Comparison of ENCODE assay signal across 1 cellular context in the genomic region with DNA sequence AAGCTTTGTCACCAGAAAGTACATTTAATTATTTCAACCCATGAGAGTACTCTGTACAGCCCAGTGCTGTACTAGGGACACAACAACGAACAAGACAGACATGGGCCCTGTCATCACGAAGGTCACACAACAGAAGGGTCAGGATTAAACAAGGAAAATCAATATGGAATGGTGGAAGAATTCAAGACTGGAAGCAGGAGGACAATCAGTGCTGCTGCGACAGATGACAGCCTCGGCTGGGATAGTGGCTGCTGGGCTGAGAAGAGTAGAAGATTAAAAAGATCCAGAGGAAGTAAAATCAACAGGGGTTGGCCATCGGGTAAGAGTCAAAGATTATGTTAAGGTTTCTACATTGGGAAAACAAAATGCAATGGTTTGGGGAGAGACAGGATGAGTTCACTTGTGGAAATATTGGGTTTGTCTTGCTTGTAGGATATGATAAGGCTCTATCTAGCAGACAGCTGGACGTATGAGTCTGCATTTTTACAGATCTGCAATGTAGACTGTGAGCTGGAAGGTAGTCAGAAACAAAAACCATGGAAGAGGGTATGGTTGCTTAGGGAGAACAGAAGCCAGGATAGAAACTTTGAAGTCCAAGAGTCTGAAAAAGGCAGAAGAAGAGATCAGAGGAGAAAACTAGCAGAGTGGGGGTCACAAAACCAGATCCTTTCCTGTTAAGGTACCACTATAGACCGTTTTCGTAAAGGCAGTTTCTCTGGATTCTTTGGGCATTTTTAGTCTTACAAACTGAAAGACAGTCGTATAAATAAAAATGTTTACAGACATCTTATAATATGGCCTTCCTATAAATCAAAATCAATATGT.
TF ChIP-seq lines count a peak whose summit lies in the region.

No MANE protein-coding gene starts in this region.

TF ChIP-seq in K562, 482 proteins besides CTCF, POLR2A, EP300 and RAD21 (continued from another document and continues in another):
- TF ChIP-seq GTF2F1 (IDR thresholded peaks at IDR 0.05; ENCODE audit: low read depth, low read length) (no peak), LEF1 (IDR thresholded peaks at IDR 0.05) (peak; percentile 90), SMC3 (conservative IDR thresholded peaks at IDR 0.05; ENCODE audit: insufficient read depth, low read depth, low read length) (no peak), NFATC3 (IDR thresholded peaks at IDR 0.05) (peak; percentile 76), DNMT1 (IDR thresholded peaks at IDR 0.05) (no peak), SMARCE1 (IDR thresholded peaks at IDR 0.05) (peak; percentile 97), ARHGAP35 (IDR thresholded peaks at IDR 0.05; ENCODE audit: partially characterized antibody) (no peak), TBL1XR1 (IDR thresholded peaks at IDR 0.05; ENCODE audit: low read length in 2 of 2) (peak in 1 of 2 experiments; percentile 89; a peak in 2 of 4 replicates), ZNF707 (CRISPR knock-in tag; conservative IDR thresholded peaks at IDR 0.05) (no peak), SMAD1 (IDR thresholded peaks at IDR 0.05; ENCODE audit: low read depth, low read length, partially characterized antibody) (no peak), ZNF584 (CRISPR knock-in tag; IDR thresholded peaks at IDR 0.05; ENCODE audit: low read depth) (0 out of 2 replicates have a peak, but pooled peaks have one; percentile 63), HDAC8 (tag; IDR thresholded peaks at IDR 0.05) (no peak), SRSF9 (IDR thresholded peaks at IDR 0.05; ENCODE audit: borderline replicate concordance, low read depth, low read length) (no peak), ZNF699 (CRISPR knock-in tag; IDR thresholded peaks at IDR 0.05; ENCODE audit: insufficient replicate concordance) (no peak), NBN (IDR thresholded peaks at IDR 0.05; ENCODE audit: low read depth) (peak; percentile 95), ZNF12 (CRISPR knock-in tag; IDR thresholded peaks at IDR 0.05) (no peak), MTA2 (IDR thresholded peaks at IDR 0.05; ENCODE audit: low read depth) (peak; percentile 84), ZFP30 (CRISPR knock-in tag; IDR thresholded peaks at IDR 0.05; ENCODE audit: borderline replicate concordance) (no peak), TSC22D4 (tag; IDR thresholded peaks at IDR 0.05) (no peak), NFRKB (IDR thresholded peaks at IDR 0.05; ENCODE audit: low read depth) (no peak; the same call in 1 of the 2 replicates), THRAP3 (IDR thresholded peaks at IDR 0.05; ENCODE audit: borderline replicate concordance) (no peak)
- TF ChIP-seq, protein P1, sequence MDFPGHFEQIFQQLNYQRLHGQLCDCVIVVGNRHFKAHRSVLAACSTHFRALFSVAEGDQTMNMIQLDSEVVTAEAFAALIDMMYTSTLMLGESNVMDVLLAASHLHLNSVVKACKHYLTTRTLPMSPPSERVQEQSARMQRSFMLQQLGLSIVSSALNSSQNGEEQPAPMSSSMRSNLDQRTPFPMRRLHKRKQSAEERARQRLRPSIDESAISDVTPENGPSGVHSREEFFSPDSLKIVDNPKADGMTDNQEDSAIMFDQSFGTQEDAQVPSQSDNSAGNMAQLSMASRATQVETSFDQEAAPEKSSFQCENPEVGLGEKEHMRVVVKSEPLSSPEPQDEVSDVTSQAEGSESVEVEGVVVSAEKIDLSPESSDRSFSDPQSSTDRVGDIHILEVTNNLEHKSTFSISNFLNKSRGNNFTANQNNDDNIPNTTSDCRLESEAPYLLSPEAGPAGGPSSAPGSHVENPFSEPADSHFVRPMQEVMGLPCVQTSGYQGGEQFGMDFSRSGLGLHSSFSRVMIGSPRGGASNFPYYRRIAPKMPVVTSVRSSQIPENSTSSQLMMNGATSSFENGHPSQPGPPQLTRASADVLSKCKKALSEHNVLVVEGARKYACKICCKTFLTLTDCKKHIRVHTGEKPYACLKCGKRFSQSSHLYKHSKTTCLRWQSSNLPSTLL (IDR thresholded peaks at IDR 0.05): no peak
- TF ChIP-seq, protein P2, sequence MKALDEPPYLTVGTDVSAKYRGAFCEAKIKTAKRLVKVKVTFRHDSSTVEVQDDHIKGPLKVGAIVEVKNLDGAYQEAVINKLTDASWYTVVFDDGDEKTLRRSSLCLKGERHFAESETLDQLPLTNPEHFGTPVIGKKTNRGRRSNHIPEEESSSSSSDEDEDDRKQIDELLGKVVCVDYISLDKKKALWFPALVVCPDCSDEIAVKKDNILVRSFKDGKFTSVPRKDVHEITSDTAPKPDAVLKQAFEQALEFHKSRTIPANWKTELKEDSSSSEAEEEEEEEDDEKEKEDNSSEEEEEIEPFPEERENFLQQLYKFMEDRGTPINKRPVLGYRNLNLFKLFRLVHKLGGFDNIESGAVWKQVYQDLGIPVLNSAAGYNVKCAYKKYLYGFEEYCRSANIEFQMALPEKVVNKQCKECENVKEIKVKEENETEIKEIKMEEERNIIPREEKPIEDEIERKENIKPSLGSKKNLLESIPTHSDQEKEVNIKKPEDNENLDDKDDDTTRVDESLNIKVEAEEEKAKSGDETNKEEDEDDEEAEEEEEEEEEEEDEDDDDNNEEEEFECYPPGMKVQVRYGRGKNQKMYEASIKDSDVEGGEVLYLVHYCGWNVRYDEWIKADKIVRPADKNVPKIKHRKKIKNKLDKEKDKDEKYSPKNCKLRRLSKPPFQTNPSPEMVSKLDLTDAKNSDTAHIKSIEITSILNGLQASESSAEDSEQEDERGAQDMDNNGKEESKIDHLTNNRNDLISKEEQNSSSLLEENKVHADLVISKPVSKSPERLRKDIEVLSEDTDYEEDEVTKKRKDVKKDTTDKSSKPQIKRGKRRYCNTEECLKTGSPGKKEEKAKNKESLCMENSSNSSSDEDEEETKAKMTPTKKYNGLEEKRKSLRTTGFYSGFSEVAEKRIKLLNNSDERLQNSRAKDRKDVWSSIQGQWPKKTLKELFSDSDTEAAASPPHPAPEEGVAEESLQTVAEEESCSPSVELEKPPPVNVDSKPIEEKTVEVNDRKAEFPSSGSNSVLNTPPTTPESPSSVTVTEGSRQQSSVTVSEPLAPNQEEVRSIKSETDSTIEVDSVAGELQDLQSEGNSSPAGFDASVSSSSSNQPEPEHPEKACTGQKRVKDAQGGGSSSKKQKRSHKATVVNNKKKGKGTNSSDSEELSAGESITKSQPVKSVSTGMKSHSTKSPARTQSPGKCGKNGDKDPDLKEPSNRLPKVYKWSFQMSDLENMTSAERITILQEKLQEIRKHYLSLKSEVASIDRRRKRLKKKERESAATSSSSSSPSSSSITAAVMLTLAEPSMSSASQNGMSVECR (CRISPR knock-in tag; IDR thresholded peaks at IDR 0.05): no peak
- TF ChIP-seq, protein P3, sequence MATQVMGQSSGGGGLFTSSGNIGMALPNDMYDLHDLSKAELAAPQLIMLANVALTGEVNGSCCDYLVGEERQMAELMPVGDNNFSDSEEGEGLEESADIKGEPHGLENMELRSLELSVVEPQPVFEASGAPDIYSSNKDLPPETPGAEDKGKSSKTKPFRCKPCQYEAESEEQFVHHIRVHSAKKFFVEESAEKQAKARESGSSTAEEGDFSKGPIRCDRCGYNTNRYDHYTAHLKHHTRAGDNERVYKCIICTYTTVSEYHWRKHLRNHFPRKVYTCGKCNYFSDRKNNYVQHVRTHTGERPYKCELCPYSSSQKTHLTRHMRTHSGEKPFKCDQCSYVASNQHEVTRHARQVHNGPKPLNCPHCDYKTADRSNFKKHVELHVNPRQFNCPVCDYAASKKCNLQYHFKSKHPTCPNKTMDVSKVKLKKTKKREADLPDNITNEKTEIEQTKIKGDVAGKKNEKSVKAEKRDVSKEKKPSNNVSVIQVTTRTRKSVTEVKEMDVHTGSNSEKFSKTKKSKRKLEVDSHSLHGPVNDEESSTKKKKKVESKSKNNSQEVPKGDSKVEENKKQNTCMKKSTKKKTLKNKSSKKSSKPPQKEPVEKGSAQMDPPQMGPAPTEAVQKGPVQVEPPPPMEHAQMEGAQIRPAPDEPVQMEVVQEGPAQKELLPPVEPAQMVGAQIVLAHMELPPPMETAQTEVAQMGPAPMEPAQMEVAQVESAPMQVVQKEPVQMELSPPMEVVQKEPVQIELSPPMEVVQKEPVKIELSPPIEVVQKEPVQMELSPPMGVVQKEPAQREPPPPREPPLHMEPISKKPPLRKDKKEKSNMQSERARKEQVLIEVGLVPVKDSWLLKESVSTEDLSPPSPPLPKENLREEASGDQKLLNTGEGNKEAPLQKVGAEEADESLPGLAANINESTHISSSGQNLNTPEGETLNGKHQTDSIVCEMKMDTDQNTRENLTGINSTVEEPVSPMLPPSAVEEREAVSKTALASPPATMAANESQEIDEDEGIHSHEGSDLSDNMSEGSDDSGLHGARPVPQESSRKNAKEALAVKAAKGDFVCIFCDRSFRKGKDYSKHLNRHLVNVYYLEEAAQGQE (CRISPR knock-in tag; IDR thresholded peaks at IDR 0.05; ENCODE audit: low read depth): no peak
- TF ChIP-seq, protein P4, sequence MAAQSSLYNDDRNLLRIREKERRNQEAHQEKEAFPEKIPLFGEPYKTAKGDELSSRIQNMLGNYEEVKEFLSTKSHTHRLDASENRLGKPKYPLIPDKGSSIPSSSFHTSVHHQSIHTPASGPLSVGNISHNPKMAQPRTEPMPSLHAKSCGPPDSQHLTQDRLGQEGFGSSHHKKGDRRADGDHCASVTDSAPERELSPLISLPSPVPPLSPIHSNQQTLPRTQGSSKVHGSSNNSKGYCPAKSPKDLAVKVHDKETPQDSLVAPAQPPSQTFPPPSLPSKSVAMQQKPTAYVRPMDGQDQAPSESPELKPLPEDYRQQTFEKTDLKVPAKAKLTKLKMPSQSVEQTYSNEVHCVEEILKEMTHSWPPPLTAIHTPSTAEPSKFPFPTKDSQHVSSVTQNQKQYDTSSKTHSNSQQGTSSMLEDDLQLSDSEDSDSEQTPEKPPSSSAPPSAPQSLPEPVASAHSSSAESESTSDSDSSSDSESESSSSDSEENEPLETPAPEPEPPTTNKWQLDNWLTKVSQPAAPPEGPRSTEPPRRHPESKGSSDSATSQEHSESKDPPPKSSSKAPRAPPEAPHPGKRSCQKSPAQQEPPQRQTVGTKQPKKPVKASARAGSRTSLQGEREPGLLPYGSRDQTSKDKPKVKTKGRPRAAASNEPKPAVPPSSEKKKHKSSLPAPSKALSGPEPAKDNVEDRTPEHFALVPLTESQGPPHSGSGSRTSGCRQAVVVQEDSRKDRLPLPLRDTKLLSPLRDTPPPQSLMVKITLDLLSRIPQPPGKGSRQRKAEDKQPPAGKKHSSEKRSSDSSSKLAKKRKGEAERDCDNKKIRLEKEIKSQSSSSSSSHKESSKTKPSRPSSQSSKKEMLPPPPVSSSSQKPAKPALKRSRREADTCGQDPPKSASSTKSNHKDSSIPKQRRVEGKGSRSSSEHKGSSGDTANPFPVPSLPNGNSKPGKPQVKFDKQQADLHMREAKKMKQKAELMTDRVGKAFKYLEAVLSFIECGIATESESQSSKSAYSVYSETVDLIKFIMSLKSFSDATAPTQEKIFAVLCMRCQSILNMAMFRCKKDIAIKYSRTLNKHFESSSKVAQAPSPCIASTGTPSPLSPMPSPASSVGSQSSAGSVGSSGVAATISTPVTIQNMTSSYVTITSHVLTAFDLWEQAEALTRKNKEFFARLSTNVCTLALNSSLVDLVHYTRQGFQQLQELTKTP (IDR thresholded peaks at IDR 0.05; ENCODE audit: low read depth in 1 of 2, partially characterized antibody in 2 of 2): peak; percentile 23 to 80
- TF ChIP-seq, protein P5, sequence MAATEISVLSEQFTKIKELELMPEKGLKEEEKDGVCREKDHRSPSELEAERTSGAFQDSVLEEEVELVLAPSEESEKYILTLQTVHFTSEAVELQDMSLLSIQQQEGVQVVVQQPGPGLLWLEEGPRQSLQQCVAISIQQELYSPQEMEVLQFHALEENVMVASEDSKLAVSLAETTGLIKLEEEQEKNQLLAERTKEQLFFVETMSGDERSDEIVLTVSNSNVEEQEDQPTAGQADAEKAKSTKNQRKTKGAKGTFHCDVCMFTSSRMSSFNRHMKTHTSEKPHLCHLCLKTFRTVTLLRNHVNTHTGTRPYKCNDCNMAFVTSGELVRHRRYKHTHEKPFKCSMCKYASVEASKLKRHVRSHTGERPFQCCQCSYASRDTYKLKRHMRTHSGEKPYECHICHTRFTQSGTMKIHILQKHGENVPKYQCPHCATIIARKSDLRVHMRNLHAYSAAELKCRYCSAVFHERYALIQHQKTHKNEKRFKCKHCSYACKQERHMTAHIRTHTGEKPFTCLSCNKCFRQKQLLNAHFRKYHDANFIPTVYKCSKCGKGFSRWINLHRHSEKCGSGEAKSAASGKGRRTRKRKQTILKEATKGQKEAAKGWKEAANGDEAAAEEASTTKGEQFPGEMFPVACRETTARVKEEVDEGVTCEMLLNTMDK (IDR thresholded peaks at IDR 0.05; ENCODE audit: borderline replicate concordance, insufficient read depth, low read depth, low read length, poor library complexity, severe bottlenecking): no peak
- TF ChIP-seq, protein P6, sequence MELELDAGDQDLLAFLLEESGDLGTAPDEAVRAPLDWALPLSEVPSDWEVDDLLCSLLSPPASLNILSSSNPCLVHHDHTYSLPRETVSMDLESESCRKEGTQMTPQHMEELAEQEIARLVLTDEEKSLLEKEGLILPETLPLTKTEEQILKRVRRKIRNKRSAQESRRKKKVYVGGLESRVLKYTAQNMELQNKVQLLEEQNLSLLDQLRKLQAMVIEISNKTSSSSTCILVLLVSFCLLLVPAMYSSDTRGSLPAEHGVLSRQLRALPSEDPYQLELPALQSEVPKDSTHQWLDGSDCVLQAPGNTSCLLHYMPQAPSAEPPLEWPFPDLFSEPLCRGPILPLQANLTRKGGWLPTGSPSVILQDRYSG (tag; conservative IDR thresholded peaks at IDR 0.05; ENCODE audit: low read depth): 0 out of 2 replicates have a peak, but pooled peaks have one; percentile 18
- TF ChIP-seq, protein P7, sequence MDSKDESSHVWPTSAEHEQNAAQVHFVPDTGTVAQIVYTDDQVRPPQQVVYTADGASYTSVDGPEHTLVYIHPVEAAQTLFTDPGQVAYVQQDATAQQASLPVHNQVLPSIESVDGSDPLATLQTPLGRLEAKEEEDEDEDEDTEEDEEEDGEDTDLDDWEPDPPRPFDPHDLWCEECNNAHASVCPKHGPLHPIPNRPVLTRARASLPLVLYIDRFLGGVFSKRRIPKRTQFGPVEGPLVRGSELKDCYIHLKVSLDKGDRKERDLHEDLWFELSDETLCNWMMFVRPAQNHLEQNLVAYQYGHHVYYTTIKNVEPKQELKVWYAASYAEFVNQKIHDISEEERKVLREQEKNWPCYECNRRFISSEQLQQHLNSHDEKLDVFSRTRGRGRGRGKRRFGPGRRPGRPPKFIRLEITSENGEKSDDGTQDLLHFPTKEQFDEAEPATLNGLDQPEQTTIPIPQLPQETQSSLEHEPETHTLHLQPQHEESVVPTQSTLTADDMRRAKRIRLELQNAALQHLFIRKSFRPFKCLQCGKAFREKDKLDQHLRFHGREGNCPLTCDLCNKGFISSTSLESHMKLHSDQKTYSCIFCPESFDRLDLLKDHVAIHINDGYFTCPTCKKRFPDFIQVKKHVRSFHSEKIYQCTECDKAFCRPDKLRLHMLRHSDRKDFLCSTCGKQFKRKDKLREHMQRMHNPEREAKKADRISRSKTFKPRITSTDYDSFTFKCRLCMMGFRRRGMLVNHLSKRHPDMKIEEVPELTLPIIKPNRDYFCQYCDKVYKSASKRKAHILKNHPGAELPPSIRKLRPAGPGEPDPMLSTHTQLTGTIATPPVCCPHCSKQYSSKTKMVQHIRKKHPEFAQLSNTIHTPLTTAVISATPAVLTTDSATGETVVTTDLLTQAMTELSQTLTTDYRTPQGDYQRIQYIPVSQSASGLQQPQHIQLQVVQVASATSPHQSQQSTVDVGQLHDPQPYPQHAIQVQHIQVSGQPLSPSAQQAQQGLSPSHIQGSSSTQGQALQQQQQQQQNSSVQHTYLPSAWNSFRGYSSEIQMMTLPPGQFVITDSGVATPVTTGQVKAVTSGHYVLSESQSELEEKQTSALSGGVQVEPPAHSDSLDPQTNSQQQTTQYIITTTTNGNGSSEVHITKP (IDR thresholded peaks at IDR 0.05; ENCODE audit: partially characterized antibody): peak; percentile 82
- TF ChIP-seq, protein P8, sequence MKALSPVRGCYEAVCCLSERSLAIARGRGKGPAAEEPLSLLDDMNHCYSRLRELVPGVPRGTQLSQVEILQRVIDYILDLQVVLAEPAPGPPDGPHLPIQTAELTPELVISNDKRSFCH (CRISPR knock-in tag; IDR thresholded peaks at IDR 0.05): no peak
- TF ChIP-seq, protein P8 (tag; IDR thresholded peaks at IDR 0.05): no peak
